ENCODE assay signal across 9 cellular contexts in genomic region chr1:30756545-30757195, GRCh38. TPM values are rescaled to one million over a fixed set of nuclear protein-coding genes. Genes with fewer than 3 reads are reported as not detected.
A peak's percentile ranks its signal among the peaks of the same experiment; 100 is the strongest.
DNase-seq lines count a peak whose midpoint lies in the region; ATAC-seq and TF ChIP-seq lines count a peak whose summit lies in the region.
"Had no signal": no experiment of that assay in that cellular context is flagged by ENCODE, and none has a peak within 500 bp of the region (broad histone marks: within the 10 kb centered on the region; RNA-seq: fewer than 3 reads in every experiment).

No MANE protein-coding gene starts in this region.

- peaks cover 28% of the 10 kb centered on the region for H3K4me1 Mint-ChIP-seq in neural progenitor cell

- H3K9me3 ChIP-seq in OCI-LY3 (ENCODE audit: insufficient read depth, low read length) (no peaks in the 10 kb centered on the region), neural progenitor cell (ENCODE audit: low read depth) (no peaks in the 10 kb centered on the region)

- no peak overlapping the region for H3K4me3 Mint-ChIP-seq in neural progenitor cell

- peaks cover 69% of the 10 kb centered on the region for H3K79me2 ChIP-seq in OCI-LY3 (ENCODE audit: low read length)
- H3K79me2 ChIP-seq in neural progenitor cell (ENCODE audit: low read depth) = no peaks in the 10 kb centered on the region

- TF ChIP-seq CTCF in OCI-LY3 (IDR thresholded peaks at IDR 0.05; ENCODE audit: low read depth, low read length) (no peak), fibroblast of pulmonary artery (IDR thresholded peaks at IDR 0.05; ENCODE audit: low read length, missing control alignments) (no peak), neural progenitor cell (IDR thresholded peaks at IDR 0.05) (no peak)

- H3K27ac ChIP-seq in OCI-LY3 (ENCODE audit: low read length) (peak overlapping the region; percentile 99), neural progenitor cell (no peak overlapping the region)

- no peaks in the 10 kb centered on the region for H3K36me3 Mint-ChIP-seq in neural progenitor cell

- H3K4me2 ChIP-seq in OCI-LY3 (ENCODE audit: low read length) = peak overlapping the region; percentile 100
- H3K4me2 ChIP-seq in neural progenitor cell = no peak overlapping the region

- H3K36me3 ChIP-seq in OCI-LY3 (replicated peaks; ENCODE audit: low read depth, low read length) = peaks cover 27% of the 10 kb centered on the region
- no peaks in the 10 kb centered on the region for H3K36me3 ChIP-seq in neural progenitor cell

- peaks cover 5% of the 10 kb centered on the region for H3K9me3 Mint-ChIP-seq in neural progenitor cell

- H3K4me3 ChIP-seq in OCI-LY3 (ENCODE audit: low read length) (peak overlapping the region; percentile 87), fibroblast of pulmonary artery (replicated peaks; ENCODE audit: low read depth, low read length) (no peak overlapping the region), neural progenitor cell (no peak overlapping the region)

- peaks cover 6% of the 10 kb centered on the region for H3K27me3 Mint-ChIP-seq in neural progenitor cell (ENCODE audit: insufficient read depth, low read depth)

- peak overlapping the region; percentile 96 for H3K9ac ChIP-seq in OCI-LY3 (ENCODE audit: low read length)
- H3K9ac ChIP-seq in neural progenitor cell = no peak overlapping the region

- H3K4me1 ChIP-seq in OCI-LY3 (ENCODE audit: low read length) (peaks cover 82% of the 10 kb centered on the region), neural progenitor cell (peaks cover 15% of the 10 kb centered on the region)

- H3F3A ChIP-seq in neural progenitor cell (ENCODE audit: low read depth) = no peaks in the 10 kb centered on the region

- DNase-seq in EL = peak; percentile 92
- peak; percentile 61 for DNase-seq in activated T-helper 1 cell treated with Interleukin-2 at 50 U/mL for 16 hours (ENCODE audit: low read depth)
- DNase-seq in fibroblast of pulmonary artery (ENCODE audit: low read depth) = peak; percentile 62
- peak; percentile 82 for DNase-seq in pons (ENCODE audit: low spot score)
- no peak for DNase-seq in NCI-H446 (lab: John Stamatoyannopoulos, UW)
- no peak for DNase-seq in neural progenitor cell (ENCODE audit: low spot score)

- ATAC-seq in HG02852 (IDR thresholded peaks at IDR 0.05; ENCODE audit: unreplicated experiment) = no peak

- H3K27me3 ChIP-seq in OCI-LY3 (ENCODE audit: low read depth, low read length) = no peaks in the 10 kb centered on the region
- no peaks in the 10 kb centered on the region for H3K27me3 ChIP-seq in neural progenitor cell

- no peak overlapping the region for H3K27ac Mint-ChIP-seq in neural progenitor cell

- H4K20me1 ChIP-seq in OCI-LY3 (ENCODE audit: insufficient read depth, low read length) (peaks cover 8% of the 10 kb centered on the region; the same call in 1 of the 2 replicates), neural progenitor cell (ENCODE audit: low read depth) (no peaks in the 10 kb centered on the region)

- H2AFZ ChIP-seq in OCI-LY3 (ENCODE audit: low read depth, low read length) = no peak overlapping the region
- no peak overlapping the region for H2AFZ ChIP-seq in neural progenitor cell (replicated peaks)

RNA-seq across cellular contexts. Expression of gene LAPTM5, which starts 0.9 kb away (rescaled TPM):
- total RNA-seq in neural progenitor cell (ENCODE audit: low replicate concordance) = not detected in 2 replicates
- total RNA-seq: NCI-H460 had no signal

RNA-seq across cellular contexts. Expression of gene MATN1, which starts 33.3 kb away (rescaled TPM):
- total RNA-seq in neural progenitor cell (ENCODE audit: low replicate concordance) = 0.09 TPM in 1 of 2 replicates, not detected in the other

Comparison
In these comparisons a context has a peak if more than half of its experiments do, and no peak if none do; other contexts are left out.
1. DNase-seq: peak in EL (single experiment), activated T-helper 1 cell treated with Interleukin-2 at 50 U/mL for 16 hours (single experiment), fibroblast of pulmonary artery (single experiment) and pons (single experiment); none in NCI-H446 (0 of 2) and neural progenitor cell (single experiment).